Comparison of ENCODE assay signal across 13 cellular contexts in the genomic region with DNA sequence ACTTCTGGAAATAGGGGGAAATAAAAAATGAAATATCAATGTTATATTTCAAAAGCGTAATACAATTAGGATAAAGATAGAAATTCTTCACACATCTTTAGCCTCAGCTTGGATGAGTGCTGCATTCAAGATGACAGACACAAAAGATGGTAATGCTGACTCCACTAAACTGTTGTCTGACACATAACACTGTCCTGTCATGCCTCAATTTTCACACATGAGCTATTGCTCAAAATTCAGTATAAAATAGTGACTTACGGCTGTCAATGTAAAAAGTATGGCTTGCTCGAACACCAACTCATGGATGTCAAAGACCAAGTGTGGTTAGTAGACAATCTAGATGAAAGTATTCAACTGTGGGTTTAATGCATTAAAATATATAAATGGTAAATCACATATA.
"Had no signal": no experiment of that assay in that cellular context is flagged by ENCODE, and none has a peak within 500 bp of the region (broad histone marks: within the 10 kb centered on the region; RNA-seq: fewer than 3 reads in every experiment).

No MANE protein-coding gene starts in this region.

- DNase-seq: NCI-H1092, NCI-H1105 treated with DMSO at 0.1 percent for 48 hours, NCI-H1417 treated with DMSO at 0.1 percent for 48 hours, NCI-H1930, NCI-H2081, NCI-H2107, NCI-H774, SIG-M5 had no signal

- H3K9me3 ChIP-seq: MG63, Peyer's patch, SJSA1 had no signal

- H3K4me2 ChIP-seq: PC-9 had no signal

- H3K36me3 ChIP-seq: MG63, Peyer's patch, SJSA1 had no signal

- H3K27ac ChIP-seq: PC-9, Peyer's patch, SJSA1, SK-N-MC had no signal

- H3K4me3 ChIP-seq: MG63, PC-9, Peyer's patch, SJSA1, SK-N-MC had no signal

- H3K27me3 ChIP-seq: MG63, Peyer's patch, SJSA1 had no signal

- H2AFZ ChIP-seq: PC-9 had no signal

- H3K4me1 ChIP-seq: Peyer's patch, SJSA1 had no signal
